14 cellular contexts compared by ENCODE assay signal in the genomic region with DNA sequence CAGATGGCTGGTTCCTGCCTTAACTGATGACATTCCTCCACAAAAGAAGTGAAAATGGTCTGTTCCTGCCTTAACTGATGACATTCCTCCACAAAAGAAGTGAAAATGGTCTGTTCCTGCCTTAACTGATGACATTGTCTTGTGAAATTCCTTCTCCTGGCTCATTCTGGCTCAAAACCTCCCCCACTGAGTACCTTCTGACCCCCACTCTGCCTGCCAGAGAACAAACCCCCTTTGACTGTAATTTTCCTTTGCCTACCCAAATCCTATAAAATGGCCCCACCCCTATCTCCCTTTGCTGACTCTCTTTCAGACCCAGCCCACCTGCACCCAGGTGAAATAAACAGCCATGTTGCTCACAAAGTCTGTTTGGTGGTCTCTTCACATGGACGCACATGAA. TPM values are rescaled to one million over a fixed set of nuclear protein-coding genes. Genes with fewer than 3 reads are reported as not detected.
DNase-seq lines count a peak whose midpoint lies in the region; ATAC-seq and TF ChIP-seq lines count a peak whose summit lies in the region.
"Not testable (repeated sequence)": the region's sequence is repeated elsewhere in the genome, so short reads cannot be mapped to it uniquely, and the experiment has no call there.
"Had no signal": no experiment of that assay in that cellular context is flagged by ENCODE, and none has a peak within 500 bp of the region (broad histone marks: within the 10 kb centered on the region; RNA-seq: fewer than 3 reads in every experiment).

No MANE protein-coding gene starts in this region.

- BruUV-seq in PC-9 (replicated peaks; lab: Mats Ljungman, UMichigan), result not testable (repeated sequence)

- H3K4me2 ChIP-seq in PC-9, result peak overlapping the region; percentile 18; the same call in 1 of the 2 replicates
- not testable (repeated sequence) for H3K4me2 ChIP-seq in trophoblast cell (ENCODE audit: low read length)

- TF ChIP-seq POLR2A in breast epithelium (IDR thresholded peaks at IDR 0.05); esophagus muscularis mucosa (IDR thresholded peaks at IDR 0.05; ENCODE audit: low read depth): not testable (repeated sequence)

- TF ChIP-seq EP300 in esophagus muscularis mucosa (IDR thresholded peaks at IDR 0.05), result not testable (repeated sequence)

- not testable (repeated sequence) for ATAC-seq in lower lobe of right lung

- not testable (repeated sequence) for H3K79me1 ChIP-seq in trophoblast cell (ENCODE audit: low read length)

- not testable (repeated sequence) for H4K12ac ChIP-seq in trophoblast cell (ENCODE audit: low read depth, low read length)

- H3K4ac ChIP-seq in trophoblast cell (ENCODE audit: low read depth, low read length), result not testable (repeated sequence)

- H3K9me3 ChIP-seq in HUES6 (ENCODE audit: control insufficient read depth, insufficient read depth, low read depth, low read length); PC-9 (ENCODE audit: insufficient read depth, low read depth); breast epithelium; esophagus muscularis mucosa; lower lobe of right lung; trophoblast cell (ENCODE audit: insufficient read depth, low read depth, low read length): not testable (repeated sequence)

- H4K8ac ChIP-seq in trophoblast cell (ENCODE audit: low read depth, low read length), result not testable (repeated sequence)

- H3K9me2 ChIP-seq in PC-9 (ENCODE audit: insufficient read depth), result not testable (repeated sequence)

- H4K91ac ChIP-seq in trophoblast cell (ENCODE audit: low read depth, low read length), result not testable (repeated sequence)

- not testable (repeated sequence) for H3K27ac ChIP-seq in HUES6 (ENCODE audit: low read depth, low read length); trophoblast cell (ENCODE audit: low read depth, low read length)
- H3K27ac ChIP-seq in PC-9 (peak overlapping the region; percentile 41; the same call in 1 of the 2 replicates), breast epithelium (peak overlapping the region; percentile 25 to 73), esophagus muscularis mucosa (replicated peaks in 1 of 4) (peak overlapping the region in 3 of 4 donors; percentile 59 to 71 (median 69)), lower lobe of right lung (peak overlapping the region; percentile 49)

- not testable (repeated sequence) for H2BK120ac ChIP-seq in trophoblast cell (ENCODE audit: insufficient read depth, low read length, poor library complexity)

- H3K23ac ChIP-seq in trophoblast cell (ENCODE audit: low read length), result not testable (repeated sequence)

- H4K20me1 ChIP-seq in PC-9 (ENCODE audit: insufficient read depth), result not testable (repeated sequence)

- peak overlapping the region; percentile 56 for H2BK5ac ChIP-seq in trophoblast cell (ENCODE audit: low read depth, low read length, poor library complexity)

- intact Hi-C loops in PC-9 (cut with micrococcal nuclease; ENCODE audit: unreplicated experiment); breast epithelium (cut with DNase I; ENCODE audit: low total_unique reads); esophagus muscularis mucosa (cut with DNase I); lower lobe of right lung (cut with DNase I): not testable (repeated sequence)

- not testable (repeated sequence) for H3K18ac ChIP-seq in trophoblast cell (ENCODE audit: low read length)

- H3K4me3 ChIP-seq in H7 (ENCODE audit: insufficient read depth, low read depth, low read length) (peak overlapping the region; percentile 11; the same call in 1 of the 2 replicates), HUES6 (ENCODE audit: low read depth, low read length) (peak overlapping the region; percentile 55; the same call in 1 of the 2 replicates)
- not testable (repeated sequence) for H3K4me3 ChIP-seq in PC-9; breast epithelium; esophagus muscularis mucosa; lower lobe of right lung; trophoblast cell (ENCODE audit: low read depth, low read length)

- H3K79me2 ChIP-seq in PC-9 (ENCODE audit: low read depth); trophoblast cell (ENCODE audit: control insufficient read depth, insufficient read depth, low read length, poor library complexity): not testable (repeated sequence)

- not testable (repeated sequence) for H3K36me3 ChIP-seq in H7 (replicated peaks; ENCODE audit: control insufficient read depth, insufficient read depth, low read length); HUES6 (ENCODE audit: control insufficient read depth, insufficient read depth, low read length); PC-9 (ENCODE audit: low read depth); breast epithelium; esophagus muscularis mucosa; lower lobe of right lung; trophoblast cell (ENCODE audit: control insufficient read depth in 1 of 2, insufficient read depth in 2 of 2, low read length in 2 of 2)

- POLR2A ChIA-PET in PC-9 (lab: Charles Lee; ENCODE audit: unreplicated experiment), result not testable (repeated sequence)

- not testable (repeated sequence) for H3F3A ChIP-seq in PC-9 (ENCODE audit: insufficient read depth, low read depth)

- H3K4me1 ChIP-seq in HUES6 (ENCODE audit: control insufficient read depth, insufficient read depth, low read length), result peaks cover 10% of the 10 kb centered on the region
- H3K4me1 ChIP-seq in PC-9 (replicated peaks; ENCODE audit: insufficient read depth), result peaks cover 11% of the 10 kb centered on the region; the same call in 1 of the 2 replicates
- H3K4me1 ChIP-seq in breast epithelium; lower lobe of right lung; trophoblast cell (ENCODE audit: control insufficient read depth in 1 of 2, insufficient read depth in 2 of 2, low read length in 2 of 2): not testable (repeated sequence)
- peaks cover 0 to 12% (median 4%) of the 10 kb centered on the region in 4 donors for H3K4me1 ChIP-seq in esophagus muscularis mucosa

- CTCF ChIA-PET in PC-9 (lab: Charles Lee), result not testable (repeated sequence)

- peak overlapping the region; percentile 85 for H3K9ac ChIP-seq in HUES6 (ENCODE audit: low read length)
- not testable (repeated sequence) for H3K9ac ChIP-seq in trophoblast cell (ENCODE audit: low read length)

- H3K14ac ChIP-seq in trophoblast cell (ENCODE audit: low read length), result not testable (repeated sequence)

- H2AK5ac ChIP-seq in trophoblast cell (ENCODE audit: low read length), result not testable (repeated sequence)

- 89% methylated on average over 1 of the region's 1 CpG for WGBS in esophagus muscularis mucosa
- WGBS in trophoblast cell (ENCODE audit: extremely low coverage, insufficient coverage, insufficient read length), result no CpG with 5 or more reads among the region's 1 CpG

- peak; percentile 3 for DNase-seq in EH (ENCODE audit: low read depth)
- DNase-seq in H7; PC-9; breast epithelium (ENCODE audit: low spot score in 2 of 2); esophagus muscularis mucosa (ENCODE audit: extremely low spot score); lower lobe of right lung; trophoblast cell: not testable (repeated sequence)

- not testable (repeated sequence) for H2BK12ac ChIP-seq in trophoblast cell (ENCODE audit: low read length)

- not testable (repeated sequence) for TF ChIP-seq CTCF in PC-9 (conservative IDR thresholded peaks at IDR 0.05); breast epithelium (IDR thresholded peaks at IDR 0.05); esophagus muscularis mucosa (IDR thresholded peaks at IDR 0.05); lower lobe of right lung (IDR thresholded peaks at IDR 0.05)

- H2AFZ ChIP-seq in PC-9; trophoblast cell (ENCODE audit: insufficient read depth, low read length, poor library complexity): not testable (repeated sequence)

- H3K27me3 ChIP-seq in H7 (ENCODE audit: control insufficient read depth, insufficient read depth, low read length); HUES6 (ENCODE audit: control insufficient read depth, insufficient read depth, low read length); PC-9 (ENCODE audit: insufficient read depth, low read depth); breast epithelium; esophagus muscularis mucosa; lower lobe of right lung (ENCODE audit: low read depth); trophoblast cell (ENCODE audit: insufficient read depth, low read length): not testable (repeated sequence)

RNA-seq across cellular contexts. Expression of gene ALG1L2, which starts 22.5 kb away (rescaled TPM):
- 1.3 and 1.7 TPM in 2 replicates for total RNA-seq in H7 (2014; rRNA removed; shearing (Covaris generic))
- total RNA-seq in PC-9 (2021) (2.2 and 2.6 TPM in 2 replicates), breast epithelium (1 to 10 TPM in 1 of 3 donors, not detected in 2; 1.3 TPM), esophagus muscularis mucosa (1 to 10 TPM in 1 of 4 donors, not detected in 3; 1.3 TPM), lower lobe of right lung (1.5 TPM)
- polyA plus RNA-seq in trophoblast cell (2013), result 0.18 TPM in 1 of 2 replicates, not detected in the other
- total RNA-seq: Daoy, GM12878, GM23338, H4 had no signal
- polyA plus RNA-seq: A549, CD14-positive monocyte had no signal
